10 cellular contexts compared by ENCODE assay signal in the genomic region with DNA sequence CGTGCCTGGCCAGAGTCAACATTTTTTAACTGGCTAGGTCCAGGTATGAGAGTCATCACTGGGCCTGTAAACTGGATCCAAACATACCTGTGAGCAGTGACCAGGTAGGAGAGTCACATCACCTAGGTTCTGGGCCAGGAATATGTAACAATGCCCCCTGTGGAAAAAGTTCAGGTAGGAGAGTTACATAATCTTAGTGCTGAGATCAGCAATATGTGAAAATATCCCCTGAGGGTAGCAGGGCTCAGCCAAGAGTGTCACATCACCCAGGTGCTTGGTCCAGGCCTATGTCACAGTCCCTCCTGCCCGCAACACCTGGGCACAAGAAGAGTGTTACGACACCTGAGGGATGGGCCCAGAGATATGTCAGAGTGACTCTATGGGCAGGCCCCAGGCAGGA.
"Had no signal": no experiment of that assay in that cellular context is flagged by ENCODE, and none has a peak within 500 bp of the region (broad histone marks: within the 10 kb centered on the region; RNA-seq: fewer than 3 reads in every experiment).

No MANE protein-coding gene starts in this region.

- H3K4me2 ChIP-seq: KMS-11 had no signal

- H2AFZ ChIP-seq: GM23248 had no signal

- H3K4me3 Mint-ChIP-seq: H9, IgD-negative memory B cell had no signal

- H3K4me3 ChIP-seq: GM23248 had no signal

- H3K27me3 Mint-ChIP-seq: IgD-negative memory B cell had no signal

- FAIRE-seq: H1, H54, HTR-8/SVneo had no signal

- H3K4me1 Mint-ChIP-seq: H9, IgD-negative memory B cell had no signal

- H3K9ac ChIP-seq: GM23248, KMS-11 had no signal

- DNase-seq: GM23248, H9, HCEC 1CT, Karpas-422, KBM-7 had no signal

- H3K27ac ChIP-seq: GM23248, KMS-11 had no signal

- H3K27ac Mint-ChIP-seq: H9, IgD-negative memory B cell had no signal
